In genomic region chr3:10758304-10759037, GRCh38 we compare ENCODE assay signal across 8 cellular contexts. TPM values are rescaled to one million over a fixed set of nuclear protein-coding genes. Genes with fewer than 3 reads are reported as not detected.
DNase-seq lines count a peak whose midpoint lies in the region; ATAC-seq and TF ChIP-seq lines count a peak whose summit lies in the region.

No MANE protein-coding gene starts in this region.

- TF ChIP-seq CTCF in OCI-LY1 (IDR thresholded peaks at IDR 0.05; ENCODE audit: low read length) (peak; percentile 65; the same call in 1 of the 2 replicates), foreskin keratinocyte (conservative IDR thresholded peaks at IDR 0.05) (peak; percentile 93), osteoblast (IDR thresholded peaks at IDR 0.05; ENCODE audit: extremely low read depth, low read depth, low read length) (peak; percentile 75)

- no peak for DNase-seq in Right ventricle myocardium inferior (ENCODE audit: missing footprints)
- no peak for DNase-seq in cardiac septum (ENCODE audit: low spot score)
- DNase-seq in activated T-cell treated with anti-CD3 and anti-CD28 coated beads, Interleukin-2, amount 50 U/mL, for 72 hours, result peak; percentile 47 to 54
- peak; percentile 31 to 63 for DNase-seq in foreskin keratinocyte
- peak; percentile 96 for DNase-seq in osteoblast (ENCODE audit: insufficient read length, low spot score, missing footprints)
- DNase-seq in aorta, result peak in 1 of 2 donors; percentile 82

- no peaks in the 10 kb centered on the region for H3F3A ChIP-seq in OCI-LY1 (ENCODE audit: insufficient read depth, low read length)

- H3K27me3 ChIP-seq in OCI-LY1 (ENCODE audit: insufficient read depth, low read length) (no peaks in the 10 kb centered on the region), foreskin keratinocyte (peaks cover 16% of the 10 kb centered on the region), osteoblast (ENCODE audit: insufficient read depth, low read length) (peaks cover 8% of the 10 kb centered on the region), aorta (ENCODE audit: control insufficient read depth in 1 of 2, insufficient read depth in 2 of 2, low read length in 1 of 2) (no peaks in the 10 kb centered on the region)

- H3K4me3 ChIP-seq in OCI-LY1 (ENCODE audit: low read depth, low read length, poor library complexity, severe bottlenecking) (no peak overlapping the region), osteoblast (ENCODE audit: insufficient read depth, low read length) (no peak overlapping the region), aorta (ENCODE audit: low read length in 2 of 2) (no peak overlapping the region)

- no peak overlapping the region for H3K27ac Mint-ChIP-seq in activated T-cell treated with anti-CD3 and anti-CD28 coated beads, Interleukin-2, amount 50 U/mL, for 72 hours

- no peak overlapping the region for H3K9ac ChIP-seq in OCI-LY1 (ENCODE audit: low read length)

- H4K20me1 ChIP-seq in OCI-LY1 (ENCODE audit: insufficient read depth, low read length) (no peaks in the 10 kb centered on the region), osteoblast (ENCODE audit: insufficient read depth, low read length) (peaks cover 2% of the 10 kb centered on the region)

- no peaks in the 10 kb centered on the region for H3K9me2 ChIP-seq in OCI-LY1 (ENCODE audit: low read depth, low read length)

- WGBS in aorta, 2 donors, result 35 to 36% methylated on average over 14 of the region's 14 CpGs

- H3K4me1 ChIP-seq in OCI-LY1 (ENCODE audit: insufficient read depth, low read length, severe bottlenecking), result no peaks in the 10 kb centered on the region
- peaks cover 6% of the 10 kb centered on the region for H3K4me1 ChIP-seq in foreskin keratinocyte
- peaks cover 5% of the 10 kb centered on the region for H3K4me1 ChIP-seq in osteoblast (ENCODE audit: insufficient read depth, low read length)
- H3K4me1 ChIP-seq in aorta (ENCODE audit: control insufficient read depth in 1 of 2, insufficient read depth in 2 of 2, low read length in 2 of 2), result no peaks in the 10 kb centered on the region

- H3K36me3 Mint-ChIP-seq in activated T-cell treated with anti-CD3 and anti-CD28 coated beads, Interleukin-2, amount 50 U/mL, for 72 hours (ENCODE audit: insufficient read depth in 2 of 2), result no peaks in the 10 kb centered on the region

- no peaks in the 10 kb centered on the region for H3K36me3 ChIP-seq in OCI-LY1 (ENCODE audit: insufficient read depth, low read length)
- no peaks in the 10 kb centered on the region for H3K36me3 ChIP-seq in osteoblast (ENCODE audit: insufficient read depth, low read length)
- no peaks in the 10 kb centered on the region for H3K36me3 ChIP-seq in aorta (ENCODE audit: control insufficient read depth in 1 of 2, insufficient read depth in 2 of 2, low read length in 1 of 2)

- H3K9me3 Mint-ChIP-seq in activated T-cell treated with anti-CD3 and anti-CD28 coated beads, Interleukin-2, amount 50 U/mL, for 72 hours, result no peaks in the 10 kb centered on the region

- intact Hi-C loops in Right ventricle myocardium inferior (cut with DNase I), result loop anchor here (1.0 to 10.0 kb wide), 3 partner anchors 126 to 301 kb away; no protein-coding TSS in a partner anchor
- intact Hi-C loops in cardiac septum (cut with DNase I), result loop anchor here (2.0 to 5.0 kb wide), 3 partner anchors 124 to 300 kb away; no protein-coding TSS in a partner anchor
- intact Hi-C loops in aorta (cut with DNase I), result loop anchor here in 1 of 2 donors (2.0 kb wide), 1 partner anchor 300 kb away; no protein-coding TSS in a partner anchor

- peaks cover 50% of the 10 kb centered on the region for H3K27me3 Mint-ChIP-seq in activated T-cell treated with anti-CD3 and anti-CD28 coated beads, Interleukin-2, amount 50 U/mL, for 72 hours (ENCODE audit: low read depth)

- no peaks in the 10 kb centered on the region for H3K9me3 ChIP-seq in OCI-LY1 (ENCODE audit: low read length)
- no peaks in the 10 kb centered on the region for H3K9me3 ChIP-seq in osteoblast (ENCODE audit: low read depth, low read length)
- no peaks in the 10 kb centered on the region for H3K9me3 ChIP-seq in aorta (ENCODE audit: control insufficient read depth, low read length)

- no peak overlapping the region for H2AFZ ChIP-seq in OCI-LY1 (ENCODE audit: low read length)
- H2AFZ ChIP-seq in osteoblast (ENCODE audit: low read length), result no peak overlapping the region

- H3K27ac ChIP-seq in OCI-LY1 (ENCODE audit: low read depth, low read length, poor library complexity, severe bottlenecking) (no peak overlapping the region), foreskin keratinocyte (peak overlapping the region; percentile 86), osteoblast (ENCODE audit: low read depth, low read length) (no peak overlapping the region), aorta (ENCODE audit: low read depth in 1 of 2, low read length in 2 of 2) (no peak overlapping the region)

- H3K4me2 ChIP-seq in OCI-LY1 (ENCODE audit: low read length) (no peak overlapping the region), osteoblast (ENCODE audit: insufficient read depth, low read length) (no peak overlapping the region)

- H3K4me1 Mint-ChIP-seq in activated T-cell treated with anti-CD3 and anti-CD28 coated beads, Interleukin-2, amount 50 U/mL, for 72 hours (ENCODE audit: low read depth), result peaks cover 16% of the 10 kb centered on the region

- ATAC-seq in Right ventricle myocardium inferior (peak; percentile 76), HG03439 (IDR thresholded peaks at IDR 0.05; ENCODE audit: unreplicated experiment) (peak; percentile 64), foreskin keratinocyte (peak; percentile 44), aorta (ENCODE audit: low FRiP score) (peak; percentile 81)
- peak; percentile 41 to 43 for ATAC-seq in activated T-cell treated with anti-CD3 and anti-CD28 coated beads, Interleukin-2, amount 50 U/mL, for 72 hours (replicated peaks in 1 of 2)

- H3K4me3 Mint-ChIP-seq in activated T-cell treated with anti-CD3 and anti-CD28 coated beads, Interleukin-2, amount 50 U/mL, for 72 hours, result no peak overlapping the region

- H3K79me2 ChIP-seq in OCI-LY1 (ENCODE audit: insufficient read depth, low read length), result no peaks in the 10 kb centered on the region
- H3K79me2 ChIP-seq in osteoblast (ENCODE audit: insufficient read depth, low read length), result no peaks in the 10 kb centered on the region

RNA-seq across cellular contexts. Expression of gene SLC6A11, which starts 57.6 kb away (rescaled TPM):
- total RNA-seq in Right ventricle myocardium inferior, result not detected
- total RNA-seq in cardiac septum, result not detected
- total RNA-seq in activated T-cell treated with anti-CD3 and anti-CD28 coated beads, Interleukin-2, amount 50 U/mL, for 72 hours, result not detected
- 4.4 and 5.7 TPM in 2 replicates for total RNA-seq in foreskin keratinocyte
- polyA plus RNA-seq in foreskin keratinocyte, result 2.1 and 3.1 TPM in 2 replicates
- not detected in 2 replicates for total RNA-seq in osteoblast
- total RNA-seq in aorta, result not detected
- not detected for polyA plus RNA-seq in aorta

Comparison
In these comparisons a context has a peak if more than half of its experiments do, and no peak if none do; other contexts are left out.
1. DNase-seq: peak in activated T-cell treated with anti-CD3 and anti-CD28 coated beads, Interleukin-2, amount 50 U/mL, for 72 hours (2 of 2), foreskin keratinocyte (2 of 2) and osteoblast (single experiment); none in Right ventricle myocardium inferior (single experiment) and cardiac septum (single experiment).
2. Peak in every context shown above with its lines, with median percentiles within 50 percentile points of each other: ATAC-seq and CTCF ChIP-seq.